1 cellular context compared by ENCODE assay signal in the genomic region with DNA sequence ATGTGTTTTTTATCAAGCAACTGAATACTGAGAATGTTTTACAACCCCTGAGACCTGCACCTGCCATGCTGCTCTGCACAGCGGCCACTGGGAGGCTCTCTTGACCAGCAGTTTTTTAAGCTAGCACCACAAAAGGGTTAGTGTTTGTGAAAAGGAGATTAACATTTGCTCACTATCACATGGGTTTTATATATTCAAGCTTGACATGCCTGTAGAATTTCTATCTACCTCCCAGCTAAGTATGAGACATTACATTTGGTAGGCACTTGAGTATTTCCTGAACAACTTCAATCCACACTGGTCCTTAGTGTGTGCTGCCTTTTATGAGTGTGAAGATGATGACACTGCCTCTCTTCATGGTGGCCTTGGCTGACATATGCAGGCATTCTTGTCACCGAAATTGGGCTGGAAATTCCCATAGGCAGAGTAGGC.
TF ChIP-seq lines count a peak whose summit lies in the region.

No MANE protein-coding gene starts in this region.

TF ChIP-seq in WTC11, 78 proteins besides CTCF, POLR2A, EP300 and RAD21 (continued from another document):
- TF ChIP-seq KAT7 (CRISPR knock-in tag; IDR thresholded peaks at IDR 0.05; ENCODE audit: borderline replicate concordance): no peak
